ENCODE assay signal across 14 cellular contexts in genomic region chr2:71492112-71492511, GRCh38. TPM values are rescaled to one million over a fixed set of nuclear protein-coding genes. Genes with fewer than 3 reads are reported as not detected.
DNase-seq lines count a peak whose midpoint lies in the region; ATAC-seq and TF ChIP-seq lines count a peak whose summit lies in the region.
"Had no signal": no experiment of that assay in that cellular context is flagged by ENCODE, and none has a peak within 500 bp of the region (broad histone marks: within the 10 kb centered on the region; RNA-seq: fewer than 3 reads in every experiment).

No MANE protein-coding gene starts in this region.

- H3K27ac ChIP-seq in adrenal gland (no peak overlapping the region), spleen (peak overlapping the region in 7 of 8 donors; percentile 30 to 72 (median 61)), foreskin keratinocyte (no peak overlapping the region)
- H3K27ac ChIP-seq: testis had no signal

- H3K4me3 ChIP-seq in adrenal gland (no peak overlapping the region), fibroblast of pulmonary artery (replicated peaks; ENCODE audit: low read depth, low read length) (no peak overlapping the region), spleen (no peak overlapping the region)
- H3K4me3 ChIP-seq: testis had no signal

- no peak for ATAC-seq in foreskin keratinocyte
- ATAC-seq in GM21576 (IDR thresholded peaks at IDR 0.05; ENCODE audit: unreplicated experiment), result no peak
- ATAC-seq: activated naive CD4-positive, alpha-beta T cell treated with anti-CD3 and anti-CD28 coated beads, Interleukin-2, amount 50 U/mL, for 72 hours had no signal

- peak in 4 of 7 donors; percentile 21 to 63 (median 37) for DNase-seq in adrenal gland
- peak; percentile 41 for DNase-seq in fibroblast of pulmonary artery (ENCODE audit: low read depth)
- DNase-seq in lung microvascular endothelial cell (ENCODE audit: low read depth in 2 of 2), result peak; percentile 98 to 99
- peak; percentile 82 for DNase-seq in spleen
- no peak for DNase-seq in foreskin keratinocyte
- DNase-seq in hypothalamus (lab: John Stamatoyannopoulos, UW), result no peak
- DNase-seq: activated CD4-positive, CD25-positive, alpha-beta regulatory T cell treated with anti-CD3 and anti-CD28 coated beads, Interleukin-2, amount 50 U/mL, for 72 hours; activated T-cell treated with anti-CD3 and anti-CD28 coated beads, Interleukin-2, amount 50 U/mL, for 48 hours; DMS79 treated with DMSO at 0.1 percent for 48 hours; erythroblast; NCI-H1930; testis had no signal

- TF ChIP-seq POLR2A in adrenal gland (IDR thresholded peaks at IDR 0.05) (no peak), spleen (IDR thresholded peaks at IDR 0.05) (no peak)

- no peak for TF ChIP-seq CTCF in adrenal gland (IDR thresholded peaks at IDR 0.05)
- no peak for TF ChIP-seq CTCF in fibroblast of pulmonary artery (IDR thresholded peaks at IDR 0.05; ENCODE audit: low read length, missing control alignments)
- no peak for TF ChIP-seq CTCF in spleen (IDR thresholded peaks at IDR 0.05 in 8 of 11, conservative IDR thresholded peaks at IDR 0.05 in 3 of 11)
- no peak for TF ChIP-seq CTCF in foreskin keratinocyte (conservative IDR thresholded peaks at IDR 0.05)

- intact Hi-C loops in adrenal gland (cut with DNase I), result no loop called here
- intact Hi-C loops in spleen (cut with DNase I; ENCODE audit: low total_unique reads), result no loop called here

- WGBS in adrenal gland, 4 donors, result 64 to 76% (median 67%) methylated on average over 6 of the region's 6 CpGs
- WGBS in spleen, 5 donors, result 60 to 83% (median 66%) methylated on average over 6 of the region's 6 CpGs

- H3K36me3 ChIP-seq in adrenal gland (replicated peaks in 1 of 2), result no peaks in the 10 kb centered on the region
- peaks cover 0 to 70% (median 0%) of the 10 kb centered on the region in 6 donors for H3K36me3 ChIP-seq in spleen

- H3K4me1 ChIP-seq in adrenal gland (replicated peaks in 1 of 2), result no peaks in the 10 kb centered on the region
- peaks cover 0 to 26% (median 6%) of the 10 kb centered on the region in 6 donors for H3K4me1 ChIP-seq in spleen
- no peaks in the 10 kb centered on the region for H3K4me1 ChIP-seq in foreskin keratinocyte
- H3K4me1 ChIP-seq: testis had no signal

- H3K9me3 ChIP-seq in adrenal gland (replicated peaks in 1 of 3), result no peaks in the 10 kb centered on the region
- no peaks in the 10 kb centered on the region for H3K9me3 ChIP-seq in spleen
- H3K9me3 ChIP-seq: testis had no signal

- H3K27me3 ChIP-seq in adrenal gland (no peaks in the 10 kb centered on the region), spleen (replicated peaks in 1 of 7) (no peaks in the 10 kb centered on the region), foreskin keratinocyte (peaks cover 10% of the 10 kb centered on the region)
- H3K27me3 ChIP-seq: testis had no signal

RNA-seq across cellular contexts. Expression of gene DYSF, which starts 38.8 kb away (rescaled TPM):
- total RNA-seq in adrenal gland (10 to 100 TPM in 7 of 8 donors, 1 to 10 TPM in 1; 8.4 to 22.4 (median 19.8) TPM), lung microvascular endothelial cell (48.8 and 96.5 TPM in 2 replicates), spleen (100 to 1,000 TPM; 114 to 287 (median 142) TPM), foreskin keratinocyte (0.56 and 0.82 TPM in 2 replicates)
- polyA plus RNA-seq in adrenal gland (10 to 100 TPM in 1 of 3 donors, 1 to 10 TPM in 2; 5.7 to 15.9 (median 6.5) TPM), spleen (10 to 100 TPM in 2 of 3 donors, 1 to 10 TPM in 1; 4.0 to 36.0 (median 13.7) TPM), foreskin keratinocyte (0.52 and 0.57 TPM in 2 replicates)

Comparison
In these comparisons a context has a peak if more than half of its experiments do, and no peak if none do; other contexts are left out.
1. DNase-seq: peak in adrenal gland (4 of 7), fibroblast of pulmonary artery (single experiment), lung microvascular endothelial cell (2 of 2) and spleen (single experiment); none in foreskin keratinocyte (0 of 2) and hypothalamus (0 of 51).
2. H3K27ac ChIP-seq: peak in spleen (7 of 8); none in adrenal gland (0 of 5) and foreskin keratinocyte (single experiment).